Comparison of ENCODE assay signal across 8 cellular contexts in the genomic region with DNA sequence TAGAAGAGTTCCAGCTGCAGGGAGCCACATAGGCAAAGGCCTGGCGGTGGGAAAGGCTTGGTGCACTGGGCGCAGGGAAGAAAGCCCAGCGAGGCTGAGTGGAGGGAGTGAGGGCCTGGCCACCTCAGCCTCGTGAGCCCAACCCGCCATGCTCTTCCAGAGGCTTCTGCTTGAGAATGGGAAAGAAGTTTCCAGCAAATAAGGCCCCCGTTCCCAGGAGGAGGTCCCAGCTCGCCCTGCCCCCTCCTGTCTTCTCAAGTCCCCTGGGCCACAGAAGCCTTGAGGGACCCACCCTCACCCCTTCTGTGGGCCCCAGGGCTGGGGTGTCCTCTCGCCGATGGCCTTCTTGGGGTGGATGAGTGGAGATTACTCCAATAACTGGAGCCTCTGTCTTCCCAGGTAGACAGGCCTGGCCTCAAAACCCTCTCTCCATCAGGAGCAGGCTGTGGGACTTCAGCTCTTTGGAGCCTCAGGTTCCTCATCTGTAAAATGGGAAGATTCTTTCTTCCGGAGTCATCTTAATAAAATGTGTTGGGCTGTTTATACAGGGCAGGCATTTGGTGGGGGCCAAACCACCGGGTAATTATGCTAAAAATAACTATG. TPM values are rescaled to one million over a fixed set of nuclear protein-coding genes. Genes with fewer than 3 reads are reported as not detected.
DNase-seq lines count a peak whose midpoint lies in the region; ATAC-seq and TF ChIP-seq lines count a peak whose summit lies in the region.

No MANE protein-coding gene starts in this region.

- H3K9ac ChIP-seq in ES-I3 (ENCODE audit: low read depth, low read length), result peak overlapping the region; percentile 47; the same call in 1 of the 2 replicates
- H3K9ac ChIP-seq in MM.1S (ENCODE audit: low read length), result no peak overlapping the region
- H3K9ac ChIP-seq in duodenal mucosa (ENCODE audit: low read depth in 1 of 2, low read length in 2 of 2), result peak overlapping the region in 1 of 2 donors; percentile 47
- no peak overlapping the region for H3K9ac ChIP-seq in rectal smooth muscle tissue (ENCODE audit: low read length)

- no peak for TF ChIP-seq POLR2A in adrenal gland (IDR thresholded peaks at IDR 0.05)

- peaks cover 2% of the 10 kb centered on the region; the same call in 1 of the 2 replicates for H3F3A ChIP-seq in MM.1S (ENCODE audit: insufficient read depth, low read length)

- no peak overlapping the region; the same call in 1 of the 2 replicates for H2AFZ ChIP-seq in MM.1S (ENCODE audit: low read length)

- 85 to 91% (median 89%) methylated on average over 9 to 11 of the region's 11 CpGs for WGBS in adrenal gland, 4 donors

- TF ChIP-seq CTCF in MM.1S (IDR thresholded peaks at IDR 0.05; ENCODE audit: low read length) (no peak), adrenal gland (IDR thresholded peaks at IDR 0.05) (no peak)

- H3K4me3 ChIP-seq in MM.1S (ENCODE audit: low read length) (no peak overlapping the region), duodenal mucosa (ENCODE audit: low read depth in 1 of 2, low read length in 2 of 2) (peak overlapping the region; percentile 63 to 66), rectal smooth muscle tissue (ENCODE audit: low read length) (peak overlapping the region; percentile 81), adrenal gland (peak overlapping the region in 1 of 4 donors; percentile 65)

- no peaks in the 10 kb centered on the region for H3K36me3 ChIP-seq in ES-I3 (ENCODE audit: insufficient read depth, low read length)
- no peaks in the 10 kb centered on the region for H3K36me3 ChIP-seq in MM.1S (replicated peaks; ENCODE audit: insufficient read depth, low read length)
- H3K36me3 ChIP-seq in duodenal mucosa (ENCODE audit: control insufficient read depth in 1 of 2, insufficient read depth in 2 of 2, low read length in 2 of 2), result no peaks in the 10 kb centered on the region
- H3K36me3 ChIP-seq in rectal smooth muscle tissue (ENCODE audit: control insufficient read depth, insufficient read depth, low read length), result no peaks in the 10 kb centered on the region
- no peaks in the 10 kb centered on the region for H3K36me3 ChIP-seq in adrenal gland (replicated peaks in 1 of 2)

- H3K27ac ChIP-seq in MM.1S (ENCODE audit: low read length) (no peak overlapping the region), duodenal mucosa (ENCODE audit: low read depth, low read length) (no peak overlapping the region), rectal smooth muscle tissue (ENCODE audit: low read depth, low read length) (no peak overlapping the region), adrenal gland (no peak overlapping the region)

- no peaks in the 10 kb centered on the region for H3K9me2 ChIP-seq in MM.1S (replicated peaks; ENCODE audit: insufficient read depth, low read length)

- DNase-seq in MM.1S, result no peak
- DNase-seq in adrenal gland, result no peak
- DNase-seq in SKM-1 (lab: John Stamatoyannopoulos, UW; ENCODE audit: unreplicated experiment), result no peak
- DNase-seq in middle frontal gyrus (ENCODE audit: extremely low spot score, low spot score), result no peak

- no peaks in the 10 kb centered on the region for H3K9me3 ChIP-seq in ES-I3 (ENCODE audit: control insufficient read depth, insufficient read depth, low read length)
- H3K9me3 ChIP-seq in MM.1S (replicated peaks; ENCODE audit: insufficient read depth, low read length), result no peaks in the 10 kb centered on the region
- H3K9me3 ChIP-seq in duodenal mucosa (ENCODE audit: control insufficient read depth in 1 of 2, low read length in 2 of 2), result no peaks in the 10 kb centered on the region
- no peaks in the 10 kb centered on the region for H3K9me3 ChIP-seq in adrenal gland (replicated peaks in 1 of 3)

- peak overlapping the region; percentile 79; the same call in 1 of the 2 replicates for H3K4me2 ChIP-seq in MM.1S (ENCODE audit: low read depth, low read length)

- ATAC-seq in GM18520 (IDR thresholded peaks at IDR 0.05; ENCODE audit: unreplicated experiment), result no peak

- H3K27me3 ChIP-seq in MM.1S (replicated peaks; ENCODE audit: insufficient read depth, low read length) (no peaks in the 10 kb centered on the region), duodenal mucosa (ENCODE audit: control insufficient read depth in 1 of 2, insufficient read depth in 2 of 2, low read length in 2 of 2) (no peaks in the 10 kb centered on the region), rectal smooth muscle tissue (ENCODE audit: control insufficient read depth, insufficient read depth, low read length) (peaks cover 3% of the 10 kb centered on the region), adrenal gland (no peaks in the 10 kb centered on the region)

- intact Hi-C loops in adrenal gland (cut with DNase I), result no loop called here

- peaks cover 30% of the 10 kb centered on the region; the same call in 1 of the 2 replicates for H3K4me1 ChIP-seq in ES-I3 (ENCODE audit: insufficient read depth, low read length)
- peaks cover 32% of the 10 kb centered on the region for H3K4me1 ChIP-seq in MM.1S (ENCODE audit: low read length)
- peaks cover 31% of the 10 kb centered on the region in 2 donors for H3K4me1 ChIP-seq in duodenal mucosa (ENCODE audit: control insufficient read depth in 1 of 2, insufficient read depth in 2 of 2, low read length in 2 of 2)
- H3K4me1 ChIP-seq in rectal smooth muscle tissue (ENCODE audit: control insufficient read depth, insufficient read depth, low read length), result peaks cover 4% of the 10 kb centered on the region
- peaks cover 19 to 30% of the 10 kb centered on the region in 2 donors for H3K4me1 ChIP-seq in adrenal gland (replicated peaks in 1 of 2)

- peaks cover 38% of the 10 kb centered on the region for H3K79me2 ChIP-seq in MM.1S (ENCODE audit: low read length)

- H4K20me1 ChIP-seq in MM.1S (ENCODE audit: insufficient read depth, low read length), result no peaks in the 10 kb centered on the region

RNA-seq across cellular contexts. Expression of gene SNN, which starts 0.9 kb away (rescaled TPM):
- 10 to 100 TPM; 29.6 to 94.7 (median 41.2) TPM for total RNA-seq in adrenal gland
- 10 to 100 TPM; 10.5 to 53.2 (median 19.0) TPM for polyA plus RNA-seq in adrenal gland
